Comparison of ENCODE assay signal across 1 cellular context in the genomic region with DNA sequence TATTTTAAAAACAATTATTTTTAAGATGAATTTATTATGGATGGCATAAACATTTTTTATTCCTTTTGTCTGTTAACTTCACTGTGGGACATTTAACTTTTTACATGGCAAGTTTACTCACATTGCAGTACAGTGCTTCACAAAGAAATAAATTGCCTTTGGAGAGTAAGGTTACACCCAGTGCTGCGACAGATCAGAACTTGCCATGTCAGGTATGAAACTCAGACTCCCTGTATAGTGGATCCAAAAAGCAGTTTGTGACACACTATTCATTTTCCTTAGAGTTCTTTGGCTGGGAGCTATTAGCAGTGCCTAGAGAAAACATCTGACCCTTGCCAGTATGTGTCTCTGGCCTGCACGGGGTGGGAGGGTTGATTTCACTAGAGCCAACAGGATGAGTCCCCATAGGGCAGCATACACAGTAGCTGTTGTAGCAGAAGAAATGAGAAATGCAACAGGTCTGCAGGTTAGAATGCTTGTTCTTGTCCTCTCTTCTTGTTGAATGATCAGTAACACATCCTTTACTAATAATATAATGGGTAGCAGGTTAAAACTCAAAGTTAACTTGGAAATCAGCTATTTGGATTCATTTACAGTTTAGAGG.
TF ChIP-seq lines count a peak whose summit lies in the region.

No MANE protein-coding gene starts in this region.

TF ChIP-seq in GM23338, 12 proteins besides CTCF, POLR2A, EP300 and RAD21 (continued from another document):
- TF ChIP-seq, protein P1, sequence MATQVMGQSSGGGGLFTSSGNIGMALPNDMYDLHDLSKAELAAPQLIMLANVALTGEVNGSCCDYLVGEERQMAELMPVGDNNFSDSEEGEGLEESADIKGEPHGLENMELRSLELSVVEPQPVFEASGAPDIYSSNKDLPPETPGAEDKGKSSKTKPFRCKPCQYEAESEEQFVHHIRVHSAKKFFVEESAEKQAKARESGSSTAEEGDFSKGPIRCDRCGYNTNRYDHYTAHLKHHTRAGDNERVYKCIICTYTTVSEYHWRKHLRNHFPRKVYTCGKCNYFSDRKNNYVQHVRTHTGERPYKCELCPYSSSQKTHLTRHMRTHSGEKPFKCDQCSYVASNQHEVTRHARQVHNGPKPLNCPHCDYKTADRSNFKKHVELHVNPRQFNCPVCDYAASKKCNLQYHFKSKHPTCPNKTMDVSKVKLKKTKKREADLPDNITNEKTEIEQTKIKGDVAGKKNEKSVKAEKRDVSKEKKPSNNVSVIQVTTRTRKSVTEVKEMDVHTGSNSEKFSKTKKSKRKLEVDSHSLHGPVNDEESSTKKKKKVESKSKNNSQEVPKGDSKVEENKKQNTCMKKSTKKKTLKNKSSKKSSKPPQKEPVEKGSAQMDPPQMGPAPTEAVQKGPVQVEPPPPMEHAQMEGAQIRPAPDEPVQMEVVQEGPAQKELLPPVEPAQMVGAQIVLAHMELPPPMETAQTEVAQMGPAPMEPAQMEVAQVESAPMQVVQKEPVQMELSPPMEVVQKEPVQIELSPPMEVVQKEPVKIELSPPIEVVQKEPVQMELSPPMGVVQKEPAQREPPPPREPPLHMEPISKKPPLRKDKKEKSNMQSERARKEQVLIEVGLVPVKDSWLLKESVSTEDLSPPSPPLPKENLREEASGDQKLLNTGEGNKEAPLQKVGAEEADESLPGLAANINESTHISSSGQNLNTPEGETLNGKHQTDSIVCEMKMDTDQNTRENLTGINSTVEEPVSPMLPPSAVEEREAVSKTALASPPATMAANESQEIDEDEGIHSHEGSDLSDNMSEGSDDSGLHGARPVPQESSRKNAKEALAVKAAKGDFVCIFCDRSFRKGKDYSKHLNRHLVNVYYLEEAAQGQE (IDR thresholded peaks at IDR 0.05; ENCODE audit: unreplicated experiment) = no peak
- no peak for TF ChIP-seq ZNF114 (CRISPR knock-in tag; IDR thresholded peaks at IDR 0.05)
- TF ChIP-seq POLR2AphosphoS5 (IDR thresholded peaks at IDR 0.05; ENCODE audit: low read depth) = no peak
- TF ChIP-seq EZH2phosphoT487 (IDR thresholded peaks at IDR 0.05; ENCODE audit: unreplicated experiment) = no peak
- TF ChIP-seq EZH2 (IDR thresholded peaks at IDR 0.05; ENCODE audit: low read depth, unreplicated experiment) = no peak
- no peak for TF ChIP-seq ETS1 (IDR thresholded peaks at IDR 0.05)
- no peak for TF ChIP-seq CREB1 (CRISPR knock-in tag; IDR thresholded peaks at IDR 0.05; ENCODE audit: low read depth)
